ENCODE assay signal across 10 cellular contexts in the genomic region with DNA sequence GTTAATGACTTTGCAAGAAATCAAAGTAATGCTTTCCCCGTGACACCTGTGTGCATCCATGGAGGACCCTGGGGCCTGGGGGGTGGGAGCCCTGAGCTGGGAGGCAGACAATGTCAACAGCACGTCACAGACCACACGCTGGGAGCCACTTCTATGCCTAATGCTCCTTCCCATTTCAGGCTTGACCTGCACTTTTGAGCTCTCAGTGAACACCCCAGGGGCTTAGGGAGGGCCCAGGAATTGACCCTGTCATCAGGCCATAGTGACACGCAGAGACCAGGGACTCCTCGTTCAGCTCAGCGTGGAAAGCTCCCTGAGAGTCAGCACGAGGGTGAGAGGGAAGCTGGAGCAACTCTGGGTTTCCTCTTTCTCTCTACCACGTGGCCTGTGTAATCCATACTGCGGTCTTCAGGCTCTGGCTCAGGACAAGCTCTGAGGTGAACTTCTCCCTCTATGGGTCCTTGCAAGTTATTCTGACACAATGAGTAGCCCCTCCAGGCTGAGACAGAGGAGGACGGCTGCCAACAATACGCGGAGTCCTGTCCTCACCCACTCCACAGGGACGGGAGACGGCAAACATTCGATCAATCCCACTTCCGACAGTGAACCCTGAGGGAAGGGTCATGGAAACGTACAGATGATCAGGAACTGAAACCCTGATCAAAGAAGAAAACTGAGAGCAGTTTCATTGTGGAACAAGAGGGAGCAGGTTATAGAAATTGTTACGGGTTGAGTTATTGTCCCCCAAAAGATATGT.
"Had no signal": no experiment of that assay in that cellular context is flagged by ENCODE, and none has a peak within 500 bp of the region (broad histone marks: within the 10 kb centered on the region; RNA-seq: fewer than 3 reads in every experiment).

No MANE protein-coding gene starts in this region.

- H3K4me1 ChIP-seq: uterus had no signal

- H3K27me3 ChIP-seq: ovary, thyroid gland, uterus had no signal

- ATAC-seq: effector memory CD8-positive, alpha-beta T cell; T-helper 17 cell had no signal

- DNase-seq: activated CD4-positive, alpha-beta T cell treated with anti-CD3 and anti-CD28 coated beads, Interleukin-2, amount 10 ng/mL, durations not matched to agents 7 days and 5 days; activated CD4-positive, CD25-positive, alpha-beta regulatory T cell; activated naive CD4-positive, alpha-beta T cell treated with anti-CD3 and anti-CD28 coated beads, Interleukin-2, amount 10 ng/mL, durations not matched to agents 7 days and 5 days; caudate nucleus; effector memory CD8-positive, alpha-beta T cell; hypothalamus; ovary; T-helper 17 cell; uterus had no signal

- H3K9me3 ChIP-seq: ovary, thyroid gland, uterus had no signal

- H3K4me3 ChIP-seq: ovary, thyroid gland, uterus had no signal

- H3K27ac ChIP-seq: ovary, thyroid gland, uterus had no signal

- H3K36me3 ChIP-seq: ovary, thyroid gland, uterus had no signal
